In the genomic region with DNA sequence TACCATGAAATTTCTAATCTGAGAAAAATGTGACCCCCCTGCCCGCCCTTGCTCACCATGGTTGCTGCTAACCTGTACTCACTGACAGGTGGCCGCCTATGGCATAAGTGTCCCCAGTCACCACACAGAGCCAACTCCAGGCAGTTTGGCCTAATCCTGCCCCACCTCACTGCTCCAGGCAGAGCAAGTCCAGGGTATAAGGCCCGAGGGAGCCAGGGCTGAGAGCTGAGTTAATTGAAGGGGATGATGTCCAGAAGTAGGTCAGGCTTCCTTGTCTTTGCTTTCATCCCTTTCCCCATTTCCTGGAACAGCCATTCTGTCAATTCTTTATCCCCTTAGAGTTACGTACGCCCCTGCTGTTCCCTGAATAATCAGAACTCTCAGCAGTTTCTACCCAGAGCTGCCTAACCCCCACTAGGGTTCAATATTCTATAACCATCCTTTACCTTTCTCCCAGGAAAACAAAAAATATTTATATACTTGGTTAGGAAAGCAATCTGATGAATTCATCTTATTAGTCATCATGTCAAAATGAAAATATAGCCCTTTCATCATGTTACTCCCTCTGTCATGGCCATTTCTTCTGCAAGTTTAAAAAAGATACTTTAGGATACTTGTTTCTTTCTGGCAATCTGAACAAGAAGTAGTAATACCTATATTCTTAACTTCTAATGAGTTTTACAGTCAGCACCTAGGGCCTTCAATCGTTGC, we compare ENCODE assay signal across 16 cellular contexts. TPM values are rescaled to one million over a fixed set of nuclear protein-coding genes. Genes with fewer than 3 reads are reported as not detected.
DNase-seq lines count a peak whose midpoint lies in the region; ATAC-seq and TF ChIP-seq lines count a peak whose summit lies in the region.
"Had no signal": no experiment of that assay in that cellular context is flagged by ENCODE, and none has a peak within 500 bp of the region (broad histone marks: within the 10 kb centered on the region; RNA-seq: fewer than 3 reads in every experiment).

No MANE protein-coding gene starts in this region.

- H3K36me3 ChIP-seq in ascending aorta (peaks cover 0 to 6% of the 10 kb centered on the region in 2 donors), neural progenitor cell (peaks cover 15% of the 10 kb centered on the region)
- H3K36me3 ChIP-seq: upper lobe of left lung had no signal

- H2AFZ ChIP-seq in neural progenitor cell (replicated peaks) = no peak overlapping the region

- no peaks in the 10 kb centered on the region for H3K9me3 ChIP-seq in ascending aorta
- H3K9me3 ChIP-seq in neural progenitor cell (ENCODE audit: low read depth) = no peaks in the 10 kb centered on the region
- H3K9me3 ChIP-seq: Caco-2, upper lobe of left lung had no signal

- H3K4me3 Mint-ChIP-seq in neural progenitor cell = no peak overlapping the region
- H3K4me3 Mint-ChIP-seq: activated naive CD4-positive, alpha-beta T cell treated with anti-CD3 and anti-CD28 coated beads for 36 hours had no signal

- H3K4me2 ChIP-seq in neural progenitor cell = peak overlapping the region; percentile 46

- intact Hi-C loops in ascending aorta (cut with DNase I) = no loop called here

- H3K4me1 Mint-ChIP-seq in neural progenitor cell = peaks cover 19% of the 10 kb centered on the region

- no peaks in the 10 kb centered on the region for H3K27me3 ChIP-seq in ascending aorta
- no peaks in the 10 kb centered on the region for H3K27me3 ChIP-seq in neural progenitor cell
- H3K27me3 ChIP-seq: cardiac muscle cell, upper lobe of left lung had no signal

- H3K4me3 ChIP-seq in ascending aorta (no peak overlapping the region), fibroblast of villous mesenchyme (ENCODE audit: low read depth, low read length) (no peak overlapping the region), neural progenitor cell (no peak overlapping the region)
- H3K4me3 ChIP-seq: cardiac muscle cell, upper lobe of left lung had no signal

- H3K27ac ChIP-seq in ascending aorta (peak overlapping the region; percentile 5 to 76), neural progenitor cell (peak overlapping the region; percentile 67)
- H3K27ac ChIP-seq: cardiac muscle cell, upper lobe of left lung had no signal

- no peak for TF ChIP-seq CTCF in ascending aorta (IDR thresholded peaks at IDR 0.05)
- TF ChIP-seq CTCF in fibroblast of villous mesenchyme (IDR thresholded peaks at IDR 0.05; ENCODE audit: insufficient read depth, low read depth, low read length) = no peak
- TF ChIP-seq CTCF in neural progenitor cell (IDR thresholded peaks at IDR 0.05) = no peak

- H3K36me3 Mint-ChIP-seq in neural progenitor cell = peaks cover 51% of the 10 kb centered on the region

- H4K20me1 ChIP-seq in neural progenitor cell (ENCODE audit: low read depth) = peaks cover 10% of the 10 kb centered on the region

- no peaks in the 10 kb centered on the region for H3F3A ChIP-seq in neural progenitor cell (ENCODE audit: low read depth)

- DNase-seq in GM03348 (ENCODE audit: low spot score) (peak; percentile 19), ascending aorta (ENCODE audit: low spot score in 2 of 2) (no peak), fibroblast of villous mesenchyme (ENCODE audit: low read depth) (peak; percentile 18), neural progenitor cell (ENCODE audit: low spot score) (peak; percentile 17), GM19238 (ENCODE audit: insufficient read length, low spot score) (no peak), dermis blood vessel endothelial cell (no peak)
- DNase-seq in stimulated activated CD4-positive, alpha-beta T cell treated with anti-CD3 and anti-CD28 coated beads, Interleukin-15, amount 100 ng/mL, for 24 hours = no peak
- DNase-seq: activated CD4-positive, alpha-beta T cell treated with anti-CD3 and anti-CD28 coated beads for 1 hour; activated CD8-positive, alpha-beta memory T cell treated with anti-CD3 and anti-CD28 coated beads, Interleukin-2, amount 50 U/mL, for 4 hours; activated naive CD4-positive, alpha-beta T cell treated with anti-CD3 and anti-CD28 coated beads for 36 hours; Caco-2; Kasumi-1; NCI-H1694 treated with DMSO at 0.1 percent for 48 hours; upper lobe of left lung had no signal

- H3K27ac Mint-ChIP-seq in neural progenitor cell = no peak overlapping the region
- H3K27ac Mint-ChIP-seq: activated naive CD4-positive, alpha-beta T cell treated with anti-CD3 and anti-CD28 coated beads for 36 hours had no signal

- no peak for ATAC-seq in GM19467 (IDR thresholded peaks at IDR 0.05; ENCODE audit: unreplicated experiment)

- H3K79me2 ChIP-seq in neural progenitor cell (ENCODE audit: low read depth) = no peaks in the 10 kb centered on the region

- H3K9ac ChIP-seq in neural progenitor cell = no peak overlapping the region

- H3K4me1 ChIP-seq in ascending aorta (peaks cover 3 to 16% of the 10 kb centered on the region in 2 donors), neural progenitor cell (peaks cover 17% of the 10 kb centered on the region)
- H3K4me1 ChIP-seq: Caco-2, upper lobe of left lung had no signal

- H3K27me3 Mint-ChIP-seq in neural progenitor cell (ENCODE audit: insufficient read depth, low read depth) = no peaks in the 10 kb centered on the region

- H3K9me3 Mint-ChIP-seq in neural progenitor cell = peaks cover 22% of the 10 kb centered on the region
- H3K9me3 Mint-ChIP-seq: activated naive CD4-positive, alpha-beta T cell treated with anti-CD3 and anti-CD28 coated beads for 36 hours had no signal

RNA-seq across cellular contexts. Expression of a gene that starts 29.4 kb away (rescaled TPM):
- total RNA-seq in ascending aorta = not detected
- under 0.01 TPM in 2 replicates for total RNA-seq in fibroblast of villous mesenchyme
- total RNA-seq in neural progenitor cell (ENCODE audit: low replicate concordance) = 0.28 and 0.41 TPM in 2 replicates
- total RNA-seq in dermis blood vessel endothelial cell = 0.17 and 0.19 TPM in 2 replicates

Comparison
In these comparisons a context has a peak if more than half of its experiments do, and no peak if none do; other contexts are left out.
1. DNase-seq: peak in GM03348 (single experiment), fibroblast of villous mesenchyme (single experiment) and neural progenitor cell (single experiment); none in ascending aorta (0 of 2), stimulated activated CD4-positive, alpha-beta T cell treated with anti-CD3 and anti-CD28 coated beads, Interleukin-15, amount 100 ng/mL, for 24 hours (single experiment), GM19238 (single experiment) and dermis blood vessel endothelial cell (single experiment).